16 cellular contexts compared by ENCODE assay signal in genomic region chr4:144723471-144723870, GRCh38.
"Had no signal": no experiment of that assay in that cellular context is flagged by ENCODE, and none has a peak within 500 bp of the region (broad histone marks: within the 10 kb centered on the region; RNA-seq: fewer than 3 reads in every experiment).

No MANE protein-coding gene starts in this region.

- ATAC-seq: foreskin keratinocyte, gastroesophageal sphincter, heart right ventricle, left cardiac atrium, left lung, left ventricle myocardium superior, lower lobe of right lung, mucosa of descending colon had no signal

- H3K36me3 ChIP-seq: esophagus muscularis mucosa, gastroesophageal sphincter, heart right ventricle, left lung, lower lobe of right lung had no signal

- DNase-seq: dermis blood vessel endothelial cell; dorsolateral prefrontal cortex; effector CD4-positive, alpha-beta T cell; effector memory CD4-positive, alpha-beta T cell; foreskin keratinocyte; heart right ventricle; hippocampal formation; left cardiac atrium; left lung; left ventricle myocardium superior; lower lobe of right lung; mesenchymal stem cell; mucosa of descending colon had no signal

- H3K9me3 ChIP-seq: esophagus muscularis mucosa, gastroesophageal sphincter, heart right ventricle, left lung, lower lobe of right lung, mucosa of descending colon had no signal

- H3K27me3 ChIP-seq: dorsolateral prefrontal cortex, esophagus muscularis mucosa, foreskin keratinocyte, gastroesophageal sphincter, heart right ventricle, left lung had no signal

- H3K4me3 ChIP-seq: coronary artery, dorsolateral prefrontal cortex, esophagus muscularis mucosa, gastroesophageal sphincter, heart right ventricle, left lung, lower lobe of right lung, mucosa of descending colon had no signal

- H3K4me1 ChIP-seq: foreskin keratinocyte, gastroesophageal sphincter, heart right ventricle, left lung, lower lobe of right lung had no signal

- H3K27ac ChIP-seq: coronary artery, esophagus muscularis mucosa, foreskin keratinocyte, gastroesophageal sphincter, heart right ventricle, left lung, lower lobe of right lung had no signal
